In the genomic region with DNA sequence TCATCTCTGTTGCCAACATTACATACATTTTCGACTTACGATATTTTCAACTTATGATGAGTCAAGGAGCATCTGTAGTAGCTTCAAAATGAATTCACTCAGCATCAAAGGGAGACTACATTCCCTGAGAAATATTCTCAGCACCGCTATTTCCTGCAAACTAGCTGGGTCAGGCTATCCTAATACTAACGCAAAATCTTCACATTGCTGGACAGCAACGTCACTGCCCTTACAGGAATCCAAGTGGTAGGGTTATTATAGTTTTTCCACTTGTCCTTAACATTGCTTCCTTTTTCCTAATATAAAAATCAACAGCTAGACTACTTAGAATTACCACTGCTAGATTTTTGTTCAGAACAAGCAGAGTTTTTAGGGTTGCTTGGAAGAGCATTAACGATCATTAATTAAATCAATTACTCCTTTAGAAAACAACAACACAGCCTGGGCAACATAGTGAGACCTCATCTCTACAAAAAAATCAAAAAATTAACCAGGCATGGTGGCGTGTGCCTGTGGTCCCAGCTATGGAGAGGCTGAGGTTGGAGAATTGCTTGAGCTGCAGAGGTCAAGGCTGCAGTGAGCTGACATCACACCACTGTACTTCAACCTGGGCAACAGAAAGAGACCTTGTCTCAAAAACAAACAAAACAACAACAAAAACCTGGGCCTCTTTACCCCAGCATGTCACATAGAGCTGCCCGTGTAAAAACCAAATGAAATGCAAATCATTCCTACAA, we compare ENCODE assay signal across 14 cellular contexts. TPM values are rescaled to one million over a fixed set of nuclear protein-coding genes. Genes with fewer than 3 reads are reported as not detected.
DNase-seq lines count a peak whose midpoint lies in the region; FAIRE-seq and TF ChIP-seq lines count a peak whose summit lies in the region.
"Had no signal": no experiment of that assay in that cellular context is flagged by ENCODE, and none has a peak within 500 bp of the region (broad histone marks: within the 10 kb centered on the region; RNA-seq: fewer than 3 reads in every experiment).

No MANE protein-coding gene starts in this region.

- DNase-seq in Calu3: no peak
- DNase-seq in astrocyte (ENCODE audit: low read depth): peak; percentile 80
- no peak for DNase-seq in left ventricle myocardium inferior
- DNase-seq in trophoblast cell: peak; percentile 77 to 95
- DNase-seq in Karpas-422: no peak
- DNase-seq in dorsolateral prefrontal cortex: no peak
- DNase-seq in CD4-positive, alpha-beta memory T cell: no peak
- no peak for DNase-seq in DMS79 treated with DMSO at 0.1 percent for 48 hours (lab: John Stamatoyannopoulos, UW)
- DNase-seq: activated T-cell treated with anti-CD3 and anti-CD28 coated beads, Interleukin-2, amount 50 U/mL, for 24 hours; hypothalamus; NCI-H1694; nucleus accumbens; T-helper 9 cell had no signal

- H3K9me3 ChIP-seq in astrocyte (ENCODE audit: insufficient read depth, low read depth, low read length) (no peaks in the 10 kb centered on the region), left ventricle myocardium inferior (replicated peaks) (no peaks in the 10 kb centered on the region), trophoblast cell (ENCODE audit: insufficient read depth, low read depth, low read length) (no peaks in the 10 kb centered on the region), Karpas-422 (ENCODE audit: low read length) (no peaks in the 10 kb centered on the region)
- H3K9me3 ChIP-seq in CD4-positive, alpha-beta memory T cell (ENCODE audit: control insufficient read depth in 1 of 2, low read length in 2 of 2): no peaks in the 10 kb centered on the region
- H3K9me3 ChIP-seq: vagina had no signal

- H3K9ac ChIP-seq in astrocyte (ENCODE audit: low read length) (peak overlapping the region; percentile 49), trophoblast cell (ENCODE audit: low read length) (no peak overlapping the region), Karpas-422 (ENCODE audit: low read length) (no peak overlapping the region)

- H3K9me3 Mint-ChIP-seq in Calu3 (ENCODE audit: low read depth, unreplicated experiment): no peaks in the 10 kb centered on the region
- H3K9me3 Mint-ChIP-seq in astrocyte (ENCODE audit: unreplicated experiment): no peaks in the 10 kb centered on the region
- H3K9me3 Mint-ChIP-seq in CD4-positive, alpha-beta memory T cell: no peaks in the 10 kb centered on the region
- H3K9me3 Mint-ChIP-seq: activated T-cell treated with anti-CD3 and anti-CD28 coated beads, Interleukin-2, amount 50 U/mL, for 24 hours had no signal

- no peaks in the 10 kb centered on the region for H3K79me1 ChIP-seq in trophoblast cell (ENCODE audit: low read length)

- H2AFZ ChIP-seq in astrocyte (ENCODE audit: low read depth, low read length) (no peak overlapping the region), trophoblast cell (ENCODE audit: insufficient read depth, low read length, poor library complexity) (no peak overlapping the region), Karpas-422 (ENCODE audit: low read length) (no peak overlapping the region)

- H3K36me3 Mint-ChIP-seq in Calu3 (ENCODE audit: insufficient read depth, unreplicated experiment) (peaks cover 10% of the 10 kb centered on the region), astrocyte (ENCODE audit: low read depth, unreplicated experiment) (no peaks in the 10 kb centered on the region)
- no peaks in the 10 kb centered on the region for H3K36me3 Mint-ChIP-seq in CD4-positive, alpha-beta memory T cell

- intact Hi-C loops in Calu3 (cut with micrococcal nuclease; ENCODE audit: unreplicated experiment) (loop anchor here (10.0 kb wide), 1 partner anchor 278 kb away; no protein-coding TSS in a partner anchor), left ventricle myocardium inferior (cut with micrococcal nuclease) (loop anchor here (10.0 kb wide), 1 partner anchor 58 kb away; no protein-coding TSS in a partner anchor), dorsolateral prefrontal cortex (cut with DNase I) (no loop called here)
- intact Hi-C loops in CD4-positive, alpha-beta memory T cell (cut with micrococcal nuclease): no loop called here

- no CpG with 5 or more reads among the region's 8 CpGs for WGBS in trophoblast cell (ENCODE audit: extremely low coverage, insufficient coverage, insufficient read length)

- no TSS peak for BruUV-seq in Calu3 (replicated peaks; lab: Mats Ljungman, UMichigan)

- H3K4me1 ChIP-seq in astrocyte (ENCODE audit: insufficient read depth, low read length): peaks cover 17% of the 10 kb centered on the region
- H3K4me1 ChIP-seq in left ventricle myocardium inferior: peaks cover 98% of the 10 kb centered on the region
- H3K4me1 ChIP-seq in trophoblast cell (ENCODE audit: control insufficient read depth in 1 of 2, insufficient read depth in 2 of 2, low read length in 2 of 2): peaks cover 0 to 6% of the 10 kb centered on the region in 2 experiments
- H3K4me1 ChIP-seq in Karpas-422 (ENCODE audit: low read length): peaks cover 64% of the 10 kb centered on the region
- peaks cover 74% of the 10 kb centered on the region for H3K4me1 ChIP-seq in CD4-positive, alpha-beta memory T cell (ENCODE audit: insufficient read depth, low read length)

- H2BK12ac ChIP-seq in trophoblast cell (ENCODE audit: low read length): no peak overlapping the region

- no peak overlapping the region for H4K12ac ChIP-seq in trophoblast cell (ENCODE audit: low read depth, low read length)

- H3K4me1 Mint-ChIP-seq in Calu3 (ENCODE audit: low read depth, unreplicated experiment) (peaks cover 52% of the 10 kb centered on the region), astrocyte (ENCODE audit: low read depth, unreplicated experiment) (peaks cover 23% of the 10 kb centered on the region)
- peaks cover 50 to 82% (median 65%) of the 10 kb centered on the region in 4 donors for H3K4me1 Mint-ChIP-seq in CD4-positive, alpha-beta memory T cell

- H2AK5ac ChIP-seq in trophoblast cell (ENCODE audit: low read length): no peak overlapping the region

- no peak overlapping the region for H2BK5ac ChIP-seq in trophoblast cell (ENCODE audit: low read depth, low read length, poor library complexity)

- no peaks in the 10 kb centered on the region for H3K9me2 ChIP-seq in Karpas-422 (replicated peaks; ENCODE audit: insufficient read depth, low read length)

- TF ChIP-seq CTCF in Calu3 (IDR thresholded peaks at IDR 0.05; ENCODE audit: unreplicated experiment): no peak
- no peak for TF ChIP-seq CTCF in astrocyte (IDR thresholded peaks at IDR 0.05; ENCODE audit: insufficient read depth, low read depth, low read length)
- TF ChIP-seq CTCF in left ventricle myocardium inferior (IDR thresholded peaks at IDR 0.05; ENCODE audit: borderline replicate concordance): no peak
- no peak for TF ChIP-seq CTCF in dorsolateral prefrontal cortex (IDR thresholded peaks at IDR 0.05 in 54 of 56, conservative IDR thresholded peaks at IDR 0.05 in 2 of 56; ENCODE audit: low read depth in 1 of 56, partially characterized antibody in 56 of 56)

- H3K14ac ChIP-seq in trophoblast cell (ENCODE audit: low read length): no peak overlapping the region

- H3K27ac Mint-ChIP-seq in Calu3 (ENCODE audit: unreplicated experiment) (peak overlapping the region; percentile 57), astrocyte (ENCODE audit: unreplicated experiment) (peak overlapping the region; percentile 30)
- H3K27ac Mint-ChIP-seq in CD4-positive, alpha-beta memory T cell: no peak overlapping the region
- H3K27ac Mint-ChIP-seq: activated T-cell treated with anti-CD3 and anti-CD28 coated beads, Interleukin-2, amount 50 U/mL, for 24 hours had no signal

- H4K20me1 ChIP-seq in astrocyte (ENCODE audit: insufficient read depth, low read length): peaks cover 75% of the 10 kb centered on the region
- H4K20me1 ChIP-seq in Karpas-422 (ENCODE audit: insufficient read depth, low read depth, low read length): peaks cover 10% of the 10 kb centered on the region; the same call in 1 of the 2 replicates

- no peak overlapping the region for H4K8ac ChIP-seq in trophoblast cell (ENCODE audit: low read depth, low read length)

- H3K4me3 Mint-ChIP-seq in Calu3 (ENCODE audit: low read depth, unreplicated experiment): peak overlapping the region; percentile 45
- peak overlapping the region; percentile 12 for H3K4me3 Mint-ChIP-seq in astrocyte (ENCODE audit: unreplicated experiment)
- peak overlapping the region in 2 of 8 donors; percentile 39 to 57 for H3K4me3 Mint-ChIP-seq in CD4-positive, alpha-beta memory T cell
- H3K4me3 Mint-ChIP-seq: activated T-cell treated with anti-CD3 and anti-CD28 coated beads, Interleukin-2, amount 50 U/mL, for 24 hours had no signal

- CTCF ChIA-PET in Calu3 (lab: Charles Lee): interaction anchor here (0.8 to 2.3 kb wide), 5 partner anchors 11 to 530 kb away, joined by 3 to 9 read pairs (median 3); partner anchors contain the start of gene MINDY2
- CTCF ChIA-PET in CD4-positive, alpha-beta memory T cell (lab: Charles Lee; ENCODE audit: partially characterized antibody): interaction anchor here (1.0 kb wide), 1 partner anchor 28 kb away, joined by 3 read pairs; the partner anchor contains the start of gene MINDY2

- H4K91ac ChIP-seq in trophoblast cell (ENCODE audit: low read depth, low read length): no peak overlapping the region

- no peaks in the 10 kb centered on the region for H3K27me3 Mint-ChIP-seq in Calu3 (ENCODE audit: unreplicated experiment)
- no peaks in the 10 kb centered on the region for H3K27me3 Mint-ChIP-seq in astrocyte (ENCODE audit: low read depth, unreplicated experiment)
- no peaks in the 10 kb centered on the region for H3K27me3 Mint-ChIP-seq in CD4-positive, alpha-beta memory T cell
- H3K27me3 Mint-ChIP-seq: activated T-cell treated with anti-CD3 and anti-CD28 coated beads, Interleukin-2, amount 50 U/mL, for 24 hours had no signal

- H3K4me3 ChIP-seq in astrocyte (ENCODE audit: insufficient read depth, low read depth, low read length) (no peak overlapping the region), left ventricle myocardium inferior (no peak overlapping the region), trophoblast cell (ENCODE audit: low read depth, low read length) (no peak overlapping the region), Karpas-422 (ENCODE audit: low read length) (no peak overlapping the region), dorsolateral prefrontal cortex (peak overlapping the region in 2 of 59 donors; percentile 3 to 15)
- H3K4me3 ChIP-seq in CD4-positive, alpha-beta memory T cell (ENCODE audit: low read length in 2 of 2): no peak overlapping the region
- H3K4me3 ChIP-seq: vagina had no signal

- H3K23ac ChIP-seq in trophoblast cell (ENCODE audit: low read length): no peak overlapping the region

- H3K27me3 ChIP-seq in astrocyte (ENCODE audit: insufficient read depth, low read length) (no peaks in the 10 kb centered on the region), left ventricle myocardium inferior (ENCODE audit: low read depth) (no peaks in the 10 kb centered on the region), trophoblast cell (ENCODE audit: insufficient read depth, low read length) (no peaks in the 10 kb centered on the region), Karpas-422 (ENCODE audit: low read length) (no peaks in the 10 kb centered on the region), dorsolateral prefrontal cortex (no peaks in the 10 kb centered on the region)
- no peaks in the 10 kb centered on the region for H3K27me3 ChIP-seq in CD4-positive, alpha-beta memory T cell (ENCODE audit: insufficient read depth, low read length)
- H3K27me3 ChIP-seq: vagina had no signal

- H3K4me2 ChIP-seq in astrocyte (ENCODE audit: low read length): peak overlapping the region; percentile 29
- no peak overlapping the region for H3K4me2 ChIP-seq in trophoblast cell (ENCODE audit: low read length)
- H3K4me2 ChIP-seq in Karpas-422 (ENCODE audit: low read depth, low read length, poor library complexity, severe bottlenecking): no peak overlapping the region

- peak; percentile 85 for FAIRE-seq in astrocyte (lab: Jason Lieb, UNC)

- H3K36me3 ChIP-seq in astrocyte (ENCODE audit: insufficient read depth, low read length) (no peaks in the 10 kb centered on the region), left ventricle myocardium inferior (no peaks in the 10 kb centered on the region), trophoblast cell (ENCODE audit: control insufficient read depth in 1 of 2, insufficient read depth in 2 of 2, low read length in 2 of 2) (no peaks in the 10 kb centered on the region), Karpas-422 (ENCODE audit: insufficient read depth, low read length) (no peaks in the 10 kb centered on the region)
- no peaks in the 10 kb centered on the region for H3K36me3 ChIP-seq in CD4-positive, alpha-beta memory T cell (ENCODE audit: insufficient read depth, low read length)
- H3K36me3 ChIP-seq: vagina had no signal

- peak overlapping the region; percentile 74 for H3K4ac ChIP-seq in trophoblast cell (ENCODE audit: low read depth, low read length)

- H3K79me2 ChIP-seq in astrocyte (ENCODE audit: insufficient read depth, low read length): peaks cover 97% of the 10 kb centered on the region
- peaks cover 15% of the 10 kb centered on the region for H3K79me2 ChIP-seq in trophoblast cell (ENCODE audit: control insufficient read depth, insufficient read depth, low read length, poor library complexity)
- H3K79me2 ChIP-seq in Karpas-422 (ENCODE audit: low read length): peaks cover 98% of the 10 kb centered on the region

- H3K27ac ChIP-seq in astrocyte (ENCODE audit: low read depth, low read length): peak overlapping the region; percentile 64
- peak overlapping the region; percentile 74 for H3K27ac ChIP-seq in left ventricle myocardium inferior (replicated peaks)
- H3K27ac ChIP-seq in trophoblast cell (ENCODE audit: low read depth, low read length): no peak overlapping the region
- H3K27ac ChIP-seq in Karpas-422 (ENCODE audit: low read length): no peak overlapping the region
- H3K27ac ChIP-seq in dorsolateral prefrontal cortex: peak overlapping the region in 3 of 59 donors; percentile 13 to 39 (median 20)
- no peak overlapping the region for H3K27ac ChIP-seq in CD4-positive, alpha-beta memory T cell (ENCODE audit: low read depth, low read length)
- H3K27ac ChIP-seq: vagina had no signal

- no peak overlapping the region for H3K18ac ChIP-seq in trophoblast cell (ENCODE audit: low read length)

- POLR2A ChIA-PET in CD4-positive, alpha-beta memory T cell (lab: Charles Lee; ENCODE audit: partially characterized antibody): interaction anchor here (1.2 kb wide), 1 partner anchor 28 kb away, joined by 3 read pairs; the partner anchor contains the start of gene MINDY2

- H2BK120ac ChIP-seq in trophoblast cell (ENCODE audit: insufficient read depth, low read length, poor library complexity): no peak overlapping the region

RNA-seq across cellular contexts. Expression of gene ADAM10, which starts 6.9 kb away (rescaled TPM):
- total RNA-seq in Calu3 (2022): 407 and 474 TPM in 2 replicates
- total RNA-seq in astrocyte: 243 and 254 TPM in 2 replicates
- 74.0 TPM for total RNA-seq in left ventricle myocardium inferior
- 165 and 167 TPM in 2 replicates for polyA plus RNA-seq in trophoblast cell (2013)
- 122 and 130 TPM in 2 replicates for total RNA-seq in Karpas-422 (2014; rRNA removed; shearing (Covaris generic); ENCODE audit: low replicate concordance)
- total RNA-seq in dorsolateral prefrontal cortex: 100 to 1,000 TPM in 100 of 120 experiments, 10 to 100 TPM in 20; 85.4 to 177 (median 116) TPM
- total RNA-seq in CD4-positive, alpha-beta memory T cell: 100 to 1,000 TPM; 135 TPM
- polyA plus RNA-seq in CD4-positive, alpha-beta memory T cell: 100 to 1,000 TPM; 129 to 258 TPM

RNA-seq across cellular contexts. Expression of gene MINDY2, which starts 28.5 kb away (rescaled TPM):
- total RNA-seq in Calu3 (2022) (46.2 and 59.0 TPM in 2 replicates), astrocyte (20.9 and 24.5 TPM in 2 replicates), left ventricle myocardium inferior (40.5 TPM), dorsolateral prefrontal cortex (10 to 100 TPM; 28.6 to 56.4 (median 40.0) TPM)
- polyA plus RNA-seq in trophoblast cell (2013): 11.7 and 12.0 TPM in 2 replicates
- 10.9 and 11.4 TPM in 2 replicates for total RNA-seq in Karpas-422 (2014; rRNA removed; shearing (Covaris generic); ENCODE audit: low replicate concordance)
- 10 to 100 TPM; 15.4 to 17.3 TPM for total RNA-seq in CD4-positive, alpha-beta memory T cell
- 10 to 100 TPM; 16.1 to 20.5 TPM for polyA plus RNA-seq in CD4-positive, alpha-beta memory T cell

Comparison
In these comparisons a context has a peak if more than half of its experiments do, and no peak if none do; other contexts are left out.
1. DNase-seq: peak in astrocyte (single experiment) and trophoblast cell (2 of 2); none in Calu3 (single experiment), left ventricle myocardium inferior (single experiment), Karpas-422 (single experiment), dorsolateral prefrontal cortex (0 of 10), CD4-positive, alpha-beta memory T cell (0 of 5) and DMS79 treated with DMSO at 0.1 percent for 48 hours (single experiment).
2. H3K27ac Mint-ChIP-seq: peak in Calu3 (single experiment) and astrocyte (single experiment); none in CD4-positive, alpha-beta memory T cell (0 of 7).
3. H3K27ac ChIP-seq: peak in astrocyte (single experiment) and left ventricle myocardium inferior (single experiment); none in trophoblast cell (single experiment), Karpas-422 (single experiment) and CD4-positive, alpha-beta memory T cell (single experiment).
4. intact Hi-C loops: an anchor here in Calu3 (10.0 kb wide) and left ventricle myocardium inferior (10.0 kb wide); none called in dorsolateral prefrontal cortex and CD4-positive, alpha-beta memory T cell.